In genomic region chr16:79317026-79317425, GRCh38 we compare ENCODE assay signal across 2 cellular contexts.
A peak's percentile ranks its signal among the peaks of the same experiment; 100 is the strongest.
TF ChIP-seq lines count a peak whose summit lies in the region.

No MANE protein-coding gene starts in this region.

TF ChIP-seq in WTC11, 78 proteins besides CTCF, POLR2A, EP300 and RAD21:
- TF ChIP-seq ZNF512 (CRISPR knock-in tag; IDR thresholded peaks at IDR 0.05; ENCODE audit: borderline replicate concordance) = peak; percentile 99
- TF ChIP-seq NFYB (CRISPR knock-in tag; conservative IDR thresholded peaks at IDR 0.05; ENCODE audit: low read depth) = no peak

TF ChIP-seq in H1, 55 proteins besides CTCF, POLR2A, EP300 and RAD21:
- TF ChIP-seq FOSL1 (IDR thresholded peaks at IDR 0.05; ENCODE audit: insufficient read depth, low read depth, low read length) (no peak), E2F6 (IDR thresholded peaks at IDR 0.05) (no peak), GTF2F1 (IDR thresholded peaks at IDR 0.05; ENCODE audit: borderline replicate concordance, low read depth, low read length) (no peak), YY1 (IDR thresholded peaks at IDR 0.05; ENCODE audit: low read depth, low read length) (no peak), SP2 (IDR thresholded peaks at IDR 0.05; ENCODE audit: low read length) (no peak), USF2 (IDR thresholded peaks at IDR 0.05; ENCODE audit: low read length) (no peak), CHD1 (IDR thresholded peaks at IDR 0.05; ENCODE audit: low read depth, low read length) (no peak), KDM1A (IDR thresholded peaks at IDR 0.05; ENCODE audit: borderline replicate concordance, low read length) (no peak), BRCA1 (IDR thresholded peaks at IDR 0.05; ENCODE audit: low read depth, low read length) (no peak), SIN3A (conservative IDR thresholded peaks at IDR 0.05 in 1 of 2, IDR thresholded peaks at IDR 0.05 in 1 of 2; ENCODE audit: low read depth in 1 of 2, low read length in 2 of 2) (no peak), PHF8 (conservative IDR thresholded peaks at IDR 0.05; ENCODE audit: low read depth, low read length) (no peak), MAFK (IDR thresholded peaks at IDR 0.05; ENCODE audit: low read depth, low read length) (no peak), CHD2 (IDR thresholded peaks at IDR 0.05; ENCODE audit: low read length) (no peak)
TF ChIP-seq in H1: peak in this region for 0.
